In the genomic region with DNA sequence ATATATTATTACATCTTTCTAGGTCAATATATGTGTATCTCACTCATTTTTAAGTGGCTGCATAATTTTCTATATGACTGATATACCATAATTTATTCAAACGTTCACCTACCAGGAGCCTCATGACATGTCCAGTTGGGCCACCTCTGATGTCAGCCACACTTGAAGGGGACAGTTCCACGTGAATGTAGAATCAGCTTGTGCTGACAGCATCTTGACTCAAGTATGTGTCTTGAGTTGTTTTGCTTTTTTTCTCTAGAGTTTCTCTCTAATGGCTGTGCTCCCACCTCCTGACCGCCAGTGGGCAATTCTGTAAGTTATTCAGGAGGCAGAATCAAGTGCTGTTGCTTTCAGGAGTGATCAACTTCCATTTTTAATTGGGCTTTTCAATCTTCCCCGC, we compare ENCODE assay signal across 1 cellular context.
TF ChIP-seq lines count a peak whose summit lies in the region.

No MANE protein-coding gene starts in this region.

TF ChIP-seq in GM23338, 12 proteins besides CTCF, POLR2A, EP300 and RAD21:
- TF ChIP-seq, protein P1, sequence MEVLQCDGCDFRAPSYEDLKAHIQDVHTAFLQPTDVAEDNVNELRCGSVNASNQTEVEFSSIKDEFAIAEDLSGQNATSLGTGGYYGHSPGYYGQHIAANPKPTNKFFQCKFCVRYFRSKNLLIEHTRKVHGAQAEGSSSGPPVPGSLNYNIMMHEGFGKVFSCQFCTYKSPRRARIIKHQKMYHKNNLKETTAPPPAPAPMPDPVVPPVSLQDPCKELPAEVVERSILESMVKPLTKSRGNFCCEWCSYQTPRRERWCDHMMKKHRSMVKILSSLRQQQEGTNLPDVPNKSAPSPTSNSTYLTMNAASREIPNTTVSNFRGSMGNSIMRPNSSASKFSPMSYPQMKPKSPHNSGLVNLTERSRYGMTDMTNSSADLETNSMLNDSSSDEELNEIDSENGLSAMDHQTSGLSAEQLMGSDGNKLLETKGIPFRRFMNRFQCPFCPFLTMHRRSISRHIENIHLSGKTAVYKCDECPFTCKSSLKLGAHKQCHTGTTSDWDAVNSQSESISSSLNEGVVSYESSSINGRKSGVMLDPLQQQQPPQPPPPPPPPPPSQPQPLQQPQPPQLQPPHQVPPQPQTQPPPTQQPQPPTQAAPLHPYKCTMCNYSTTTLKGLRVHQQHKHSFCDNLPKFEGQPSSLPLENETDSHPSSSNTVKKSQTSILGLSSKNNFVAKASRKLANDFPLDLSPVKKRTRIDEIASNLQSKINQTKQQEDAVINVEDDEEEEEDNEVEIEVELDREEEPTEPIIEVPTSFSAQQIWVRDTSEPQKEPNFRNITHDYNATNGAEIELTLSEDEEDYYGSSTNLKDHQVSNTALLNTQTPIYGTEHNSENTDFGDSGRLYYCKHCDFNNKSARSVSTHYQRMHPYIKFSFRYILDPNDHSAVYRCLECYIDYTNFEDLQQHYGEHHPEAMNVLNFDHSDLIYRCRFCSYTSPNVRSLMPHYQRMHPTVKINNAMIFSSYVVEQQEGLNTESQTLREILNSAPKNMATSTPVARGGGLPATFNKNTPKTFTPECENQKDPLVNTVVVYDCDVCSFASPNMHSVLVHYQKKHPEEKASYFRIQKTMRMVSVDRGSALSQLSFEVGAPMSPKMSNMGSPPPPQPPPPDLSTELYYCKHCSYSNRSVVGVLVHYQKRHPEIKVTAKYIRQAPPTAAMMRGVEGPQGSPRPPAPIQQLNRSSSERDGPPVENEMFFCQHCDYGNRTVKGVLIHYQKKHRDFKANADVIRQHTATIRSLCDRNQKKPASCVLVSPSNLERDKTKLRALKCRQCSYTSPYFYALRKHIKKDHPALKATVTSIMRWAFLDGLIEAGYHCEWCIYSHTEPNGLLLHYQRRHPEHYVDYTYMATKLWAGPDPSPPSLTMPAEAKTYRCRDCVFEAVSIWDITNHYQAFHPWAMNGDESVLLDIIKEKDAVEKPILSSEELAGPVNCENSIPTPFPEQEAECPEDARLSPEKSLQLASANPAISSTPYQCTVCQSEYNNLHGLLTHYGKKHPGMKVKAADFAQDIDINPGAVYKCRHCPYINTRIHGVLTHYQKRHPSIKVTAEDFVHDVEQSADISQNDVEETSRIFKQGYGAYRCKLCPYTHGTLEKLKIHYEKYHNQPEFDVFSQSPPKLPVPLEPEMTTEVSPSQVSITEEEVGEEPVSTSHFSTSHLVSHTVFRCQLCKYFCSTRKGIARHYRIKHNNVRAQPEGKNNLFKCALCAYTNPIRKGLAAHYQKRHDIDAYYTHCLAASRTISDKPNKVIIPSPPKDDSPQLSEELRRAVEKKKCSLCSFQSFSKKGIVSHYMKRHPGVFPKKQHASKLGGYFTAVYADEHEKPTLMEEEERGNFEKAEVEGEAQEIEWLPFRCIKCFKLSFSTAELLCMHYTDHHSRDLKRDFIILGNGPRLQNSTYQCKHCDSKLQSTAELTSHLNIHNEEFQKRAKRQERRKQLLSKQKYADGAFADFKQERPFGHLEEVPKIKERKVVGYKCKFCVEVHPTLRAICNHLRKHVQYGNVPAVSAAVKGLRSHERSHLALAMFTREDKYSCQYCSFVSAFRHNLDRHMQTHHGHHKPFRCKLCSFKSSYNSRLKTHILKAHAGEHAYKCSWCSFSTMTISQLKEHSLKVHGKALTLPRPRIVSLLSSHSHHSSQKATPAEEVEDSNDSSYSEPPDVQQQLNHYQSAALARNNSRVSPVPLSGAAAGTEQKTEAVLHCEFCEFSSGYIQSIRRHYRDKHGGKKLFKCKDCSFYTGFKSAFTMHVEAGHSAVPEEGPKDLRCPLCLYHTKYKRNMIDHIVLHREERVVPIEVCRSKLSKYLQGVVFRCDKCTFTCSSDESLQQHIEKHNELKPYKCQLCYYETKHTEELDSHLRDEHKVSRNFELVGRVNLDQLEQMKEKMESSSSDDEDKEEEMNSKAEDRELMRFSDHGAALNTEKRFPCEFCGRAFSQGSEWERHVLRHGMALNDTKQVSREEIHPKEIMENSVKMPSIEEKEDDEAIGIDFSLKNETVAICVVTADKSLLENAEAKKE (CRISPR knock-in tag; IDR thresholded peaks at IDR 0.05), result no peak
- TF ChIP-seq CREB1 (CRISPR knock-in tag; IDR thresholded peaks at IDR 0.05; ENCODE audit: low read depth), result no peak
